Comparison of ENCODE assay signal across 8 cellular contexts in the genomic region with DNA sequence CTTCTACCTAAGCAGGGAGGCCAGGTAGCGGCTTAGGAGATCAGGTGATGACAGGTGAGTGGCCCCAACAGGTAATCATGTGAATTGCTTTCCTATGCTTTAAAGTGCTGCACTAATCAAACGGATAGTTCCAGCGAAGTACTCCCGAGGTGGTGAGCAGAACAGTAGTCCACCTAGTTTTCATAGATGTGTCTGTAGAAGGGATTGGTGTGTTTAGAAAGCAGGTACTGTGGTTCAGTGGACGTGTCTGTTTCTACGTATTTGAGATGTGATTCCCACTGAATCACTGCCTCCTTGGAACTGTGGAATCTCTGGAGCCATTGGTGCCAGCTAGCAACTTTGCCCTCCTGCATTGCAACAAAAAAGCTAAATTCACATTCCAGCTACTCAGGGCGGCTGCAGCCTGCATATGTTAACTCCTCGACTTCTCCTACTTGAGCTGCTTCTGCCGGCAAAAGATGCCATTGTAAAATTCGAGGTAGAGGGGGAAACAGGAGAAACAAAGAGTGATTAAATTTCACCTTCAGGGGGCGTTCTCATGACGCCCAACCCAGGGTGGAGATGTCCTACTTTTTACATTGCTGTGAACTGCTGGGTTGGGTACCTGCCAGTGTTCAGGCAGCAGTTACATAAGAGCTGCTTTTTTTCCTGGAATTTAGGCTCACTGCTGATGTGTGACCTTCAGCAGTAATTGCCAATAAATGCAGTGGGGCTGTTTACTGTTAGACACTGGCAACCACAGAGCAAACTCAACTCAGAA.
DNase-seq lines count a peak whose midpoint lies in the region; ATAC-seq, FAIRE-seq and TF ChIP-seq lines count a peak whose summit lies in the region.

No MANE protein-coding gene starts in this region.

- H2AFZ ChIP-seq in parathyroid adenoma, result peak overlapping the region; percentile 56

- CTCF ChIA-PET in activated CD4-positive, alpha-beta memory T cell treated with anti-CD3 and anti-CD28 coated beads for 36 hours (lab: Charles Lee), result interaction anchor here (0.6 to 2.4 kb wide), 37 partner anchors 9 to 338 kb away, joined by 3 to 31 read pairs (median 4); a partner anchor contains a TSS

- ATAC-seq in foreskin keratinocyte (peak; percentile 60), GM21825 (IDR thresholded peaks at IDR 0.05; ENCODE audit: unreplicated experiment) (no peak), GM21619 (IDR thresholded peaks at IDR 0.05; ENCODE audit: unreplicated experiment) (no peak)

- TF ChIP-seq CTCF in DOHH2 (IDR thresholded peaks at IDR 0.05; ENCODE audit: low read depth, low read length, poor library complexity, severe bottlenecking) (peak; percentile 31), foreskin keratinocyte (conservative IDR thresholded peaks at IDR 0.05) (peak; percentile 77), parathyroid adenoma (IDR thresholded peaks at IDR 0.05) (peak; percentile 61)

- DNase-seq in HTR-8/SVneo (ENCODE audit: insufficient read length, low spot score), result peak; percentile 64
- DNase-seq in activated CD4-positive, alpha-beta memory T cell treated with anti-CD3 and anti-CD28 coated beads for 36 hours, result peak; percentile 32
- peak in 1 of 2 donors; percentile 75 for DNase-seq in foreskin keratinocyte
- DNase-seq in NCI-H345 treated with DMSO at 0.1 percent for 48 hours (lab: John Stamatoyannopoulos, UW; ENCODE audit: unreplicated experiment), result no peak

- H3K4me1 ChIP-seq in DOHH2 (ENCODE audit: control insufficient read depth, low read length), result no peaks in the 10 kb centered on the region
- peaks cover 4% of the 10 kb centered on the region for H3K4me1 ChIP-seq in foreskin keratinocyte
- H3K4me1 ChIP-seq in parathyroid adenoma, result peaks cover 46% of the 10 kb centered on the region

- H3K27me3 ChIP-seq in DOHH2 (ENCODE audit: control insufficient read depth, low read length) (no peaks in the 10 kb centered on the region), foreskin keratinocyte (no peaks in the 10 kb centered on the region), parathyroid adenoma (ENCODE audit: control insufficient read depth, insufficient read depth, low read length) (no peaks in the 10 kb centered on the region)

- POLR2A ChIA-PET in activated CD4-positive, alpha-beta memory T cell treated with anti-CD3 and anti-CD28 coated beads for 36 hours (lab: Charles Lee), result interaction anchor here (0.7 to 1.8 kb wide), 3 partner anchors 25 to 302 kb away, joined by 3 to 7 read pairs (median 3); a partner anchor contains a TSS

- peaks cover 19% of the 10 kb centered on the region for H3K4me1 Mint-ChIP-seq in activated CD4-positive, alpha-beta memory T cell treated with anti-CD3 and anti-CD28 coated beads for 36 hours (ENCODE audit: low read depth)

- intact Hi-C loops in activated CD4-positive, alpha-beta memory T cell treated with anti-CD3 and anti-CD28 coated beads for 36 hours (cut with micrococcal nuclease), result loop anchor here (5.0 to 10.0 kb wide), 5 partner anchors 87 to 464 kb away; a partner anchor contains a TSS

- FAIRE-seq in HTR-8/SVneo (lab: Jason Lieb, UNC), result no peak

- H3K4me2 ChIP-seq in DOHH2 (ENCODE audit: low read length), result no peak overlapping the region
- H3K4me2 ChIP-seq in parathyroid adenoma (ENCODE audit: low read length), result peak overlapping the region; percentile 24

- no peaks in the 10 kb centered on the region for H3K79me2 ChIP-seq in DOHH2 (ENCODE audit: control insufficient read depth, low read length)
- H3K79me2 ChIP-seq in parathyroid adenoma, result no peaks in the 10 kb centered on the region

- H3K27me3 Mint-ChIP-seq in activated CD4-positive, alpha-beta memory T cell treated with anti-CD3 and anti-CD28 coated beads for 36 hours, result no peaks in the 10 kb centered on the region

- H3K9me3 ChIP-seq in DOHH2 (ENCODE audit: control insufficient read depth, insufficient read depth, low read length) (no peaks in the 10 kb centered on the region), parathyroid adenoma (ENCODE audit: control insufficient read depth, low read length) (no peaks in the 10 kb centered on the region)

- no peaks in the 10 kb centered on the region for H3K36me3 Mint-ChIP-seq in activated CD4-positive, alpha-beta memory T cell treated with anti-CD3 and anti-CD28 coated beads for 36 hours

- no peaks in the 10 kb centered on the region for H4K20me1 ChIP-seq in DOHH2 (ENCODE audit: control insufficient read depth, insufficient read depth, low read depth, low read length)

- H3K9me2 ChIP-seq in DOHH2 (replicated peaks; ENCODE audit: control insufficient read depth, low read length), result no peaks in the 10 kb centered on the region

- H3K36me3 ChIP-seq in DOHH2 (ENCODE audit: control insufficient read depth, low read length) (no peaks in the 10 kb centered on the region), parathyroid adenoma (ENCODE audit: control insufficient read depth, insufficient read depth, low read length) (no peaks in the 10 kb centered on the region)

- H3K4me3 Mint-ChIP-seq in activated CD4-positive, alpha-beta memory T cell treated with anti-CD3 and anti-CD28 coated beads for 36 hours, result no peak overlapping the region

- no peak overlapping the region for H3K9ac ChIP-seq in parathyroid adenoma

- no peaks in the 10 kb centered on the region for H3K9me3 Mint-ChIP-seq in activated CD4-positive, alpha-beta memory T cell treated with anti-CD3 and anti-CD28 coated beads for 36 hours

- no peak overlapping the region for H3K27ac Mint-ChIP-seq in activated CD4-positive, alpha-beta memory T cell treated with anti-CD3 and anti-CD28 coated beads for 36 hours

- H3F3A ChIP-seq in DOHH2 (ENCODE audit: control insufficient read depth, insufficient read depth), result no peaks in the 10 kb centered on the region

- H3K27ac ChIP-seq in DOHH2 (ENCODE audit: low read depth, low read length) (no peak overlapping the region), foreskin keratinocyte (peak overlapping the region; percentile 81), parathyroid adenoma (peak overlapping the region; percentile 88)

- H3K4me3 ChIP-seq in DOHH2 (ENCODE audit: low read length), result no peak overlapping the region
- H3K4me3 ChIP-seq in parathyroid adenoma (ENCODE audit: low read depth, low read length), result no peak overlapping the region
